In genomic region chr6:96394727-96395126, GRCh38 we compare ENCODE assay signal across 8 cellular contexts.
DNase-seq lines count a peak whose midpoint lies in the region; ATAC-seq and TF ChIP-seq lines count a peak whose summit lies in the region.
"Had no signal": no experiment of that assay in that cellular context is flagged by ENCODE, and none has a peak within 500 bp of the region (broad histone marks: within the 10 kb centered on the region; RNA-seq: fewer than 3 reads in every experiment).

No MANE protein-coding gene starts in this region.

- peak overlapping the region in 1 of 5 experiments; percentile 13 for H3K27ac Mint-ChIP-seq in brain
- no peak overlapping the region for H3K27ac Mint-ChIP-seq in osteocyte (ENCODE audit: unreplicated experiment)

- H3K27me3 Mint-ChIP-seq in brain: peaks cover 4% of the 10 kb centered on the region
- H3K27me3 Mint-ChIP-seq in osteocyte (ENCODE audit: unreplicated experiment): peaks cover 5% of the 10 kb centered on the region

- DNase-seq in HuH-7 (ENCODE audit: low spot score): peak; percentile 4
- DNase-seq in osteocyte (ENCODE audit: extremely low spot score, unreplicated experiment): no peak
- no peak for DNase-seq in AG08395 (ENCODE audit: low spot score)
- no peak for DNase-seq in activated CD4-positive, alpha-beta T cell treated with anti-CD3 and anti-CD28 coated beads for 1 hour
- DNase-seq: Kasumi-1 had no signal

- peak; percentile 59 for ATAC-seq in GM18511 (IDR thresholded peaks at IDR 0.05; ENCODE audit: unreplicated experiment)
- no peak for ATAC-seq in GM19467 (IDR thresholded peaks at IDR 0.05; ENCODE audit: unreplicated experiment)

- H3K4me1 Mint-ChIP-seq in brain: peaks cover 38% of the 10 kb centered on the region
- no peaks in the 10 kb centered on the region for H3K4me1 Mint-ChIP-seq in osteocyte (ENCODE audit: unreplicated experiment)

- H3K36me3 Mint-ChIP-seq in brain: no peaks in the 10 kb centered on the region
- no peaks in the 10 kb centered on the region for H3K36me3 Mint-ChIP-seq in osteocyte (ENCODE audit: unreplicated experiment)

- no peak overlapping the region for H3K4me3 Mint-ChIP-seq in brain
- H3K4me3 Mint-ChIP-seq in osteocyte (ENCODE audit: unreplicated experiment): no peak overlapping the region

- peak; percentile 34 to 45 for TF ChIP-seq CTCF in brain (conservative IDR thresholded peaks at IDR 0.05)
- TF ChIP-seq CTCF in osteocyte (IDR thresholded peaks at IDR 0.05): peak; percentile 24

- peaks cover 0 to 3% (median 0%) of the 10 kb centered on the region in 5 experiments for H3K9me3 Mint-ChIP-seq in brain
- H3K9me3 Mint-ChIP-seq in osteocyte (ENCODE audit: unreplicated experiment): no peaks in the 10 kb centered on the region
